18 cellular contexts compared by ENCODE assay signal in genomic region chr2:38492042-38492615, GRCh38.
"Had no signal": no experiment of that assay in that cellular context is flagged by ENCODE, and none has a peak within 500 bp of the region (broad histone marks: within the 10 kb centered on the region; RNA-seq: fewer than 3 reads in every experiment).

No MANE protein-coding gene starts in this region.

- ATAC-seq: foreskin keratinocyte, left cardiac atrium, left ventricle myocardium superior, pancreas had no signal

- H3K4me1 ChIP-seq: colonic mucosa, foreskin keratinocyte, pancreas, prostate gland had no signal

- H3K36me3 ChIP-seq: colonic mucosa, pancreas, prostate gland, sigmoid colon had no signal

- H3K4me3 ChIP-seq: colonic mucosa, hepatocyte, pancreas, prostate gland, sigmoid colon had no signal

- H3K27ac ChIP-seq: colonic mucosa, foreskin keratinocyte, hepatocyte, pancreas, prostate gland, sigmoid colon had no signal

- H3K27me3 ChIP-seq: colonic mucosa, hepatocyte, pancreas, sigmoid colon had no signal

- H3K9me3 ChIP-seq: colonic mucosa, pancreas, prostate gland, sigmoid colon had no signal

- DNase-seq: colonic mucosa; dermis blood vessel endothelial cell; endodermal cell; erythroblast; foreskin keratinocyte; kidney; left cardiac atrium; left ventricle myocardium superior; mesendoderm; naive B cell; occipital lobe; pancreas; sigmoid colon; small intestine; stimulated activated CD4-positive, alpha-beta T cell treated with anti-CD3 and anti-CD28 coated beads, Interleukin-12 subunit alpha, Interleukin-12 subunit beta, amount 100 ng/mL, for 4 hours; stimulated activated naive CD4-positive, alpha-beta T cell had no signal
